9 cellular contexts compared by ENCODE assay signal in the genomic region with DNA sequence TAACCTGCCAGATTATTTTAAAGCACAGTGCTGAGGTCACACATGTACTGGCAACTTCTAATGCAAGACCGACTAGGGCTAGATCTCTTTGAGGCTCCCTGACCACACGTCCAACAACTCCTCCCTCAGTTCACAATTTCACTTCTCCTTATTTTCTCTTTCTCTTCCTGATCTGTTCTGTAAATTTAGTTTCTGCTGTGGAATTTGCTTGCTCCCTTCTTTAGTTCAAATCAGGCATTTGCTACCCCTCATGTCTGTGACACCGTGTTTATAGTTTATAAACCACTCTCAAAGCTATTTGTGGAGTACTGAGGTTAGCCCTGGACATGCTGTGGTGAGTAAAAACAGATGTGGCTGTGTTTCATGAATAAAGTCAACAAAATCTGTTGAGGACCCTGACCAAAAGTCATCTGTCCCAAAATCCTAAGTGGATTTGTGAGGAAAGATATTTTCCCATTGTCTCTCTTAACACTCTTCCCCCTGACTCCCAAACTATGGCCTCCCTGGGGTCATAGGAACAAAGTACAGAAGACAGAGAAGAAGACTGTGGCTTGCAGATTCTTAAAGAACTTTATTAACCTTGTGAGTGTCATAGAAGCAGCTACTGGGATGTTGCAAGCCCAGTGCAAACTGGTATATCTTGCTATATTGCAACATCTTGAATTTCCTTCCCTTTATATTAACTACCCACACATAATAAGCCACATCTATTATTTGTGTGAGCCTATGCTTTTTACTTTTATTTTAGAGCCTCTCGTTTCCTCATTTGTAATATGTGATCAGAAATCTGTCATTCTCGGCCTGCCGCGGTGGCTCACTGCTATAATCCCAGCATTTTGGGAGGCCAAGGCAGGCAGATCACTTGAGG. TPM values are rescaled to one million over a fixed set of nuclear protein-coding genes. Genes with fewer than 3 reads are reported as not detected.
DNase-seq lines count a peak whose midpoint lies in the region; ATAC-seq and TF ChIP-seq lines count a peak whose summit lies in the region.
"Had no signal": no experiment of that assay in that cellular context is flagged by ENCODE, and none has a peak within 500 bp of the region (broad histone marks: within the 10 kb centered on the region; RNA-seq: fewer than 3 reads in every experiment).

No MANE protein-coding gene starts in this region.

- no peak overlapping the region for H3K27ac Mint-ChIP-seq in neural progenitor cell

- no peak for TF ChIP-seq POLR2A in stomach (IDR thresholded peaks at IDR 0.05)

- intact Hi-C loops in stomach (cut with DNase I; ENCODE audit: low total_unique reads): no loop called here

- ATAC-seq in GM19351 (IDR thresholded peaks at IDR 0.05; ENCODE audit: unreplicated experiment) (peak; percentile 33), HG03521 (IDR thresholded peaks at IDR 0.05; ENCODE audit: unreplicated experiment) (peak; percentile 14), HG03175 (IDR thresholded peaks at IDR 0.05; ENCODE audit: unreplicated experiment) (no peak)

- H3K9me3 Mint-ChIP-seq in neural progenitor cell: no peaks in the 10 kb centered on the region

- H3K4me3 Mint-ChIP-seq in neural progenitor cell: no peak overlapping the region

- H3K27me3 ChIP-seq in esophagus (ENCODE audit: control insufficient read depth in 1 of 2, insufficient read depth in 2 of 2, low read length in 2 of 2) (no peaks in the 10 kb centered on the region), stomach (peaks cover 0 to 11% (median 5%) of the 10 kb centered on the region in 3 donors), neural progenitor cell (peaks cover 40% of the 10 kb centered on the region)

- DNase-seq in stomach (no peak), hepatic stellate cell (ENCODE audit: low spot score) (no peak), T1000 (lab: John Stamatoyannopoulos, UW) (no peak), neural progenitor cell (ENCODE audit: low spot score) (no peak)
- DNase-seq: NCI-H1417 had no signal

- peaks cover 13% of the 10 kb centered on the region for H3K79me2 ChIP-seq in neural progenitor cell (ENCODE audit: low read depth)

- H3K4me3 ChIP-seq in esophagus (ENCODE audit: low read depth in 1 of 2, low read length in 2 of 2) (no peak overlapping the region), stomach (no peak overlapping the region), neural progenitor cell (no peak overlapping the region)

- TF ChIP-seq CTCF in stomach (IDR thresholded peaks at IDR 0.05) (no peak), neural progenitor cell (IDR thresholded peaks at IDR 0.05) (no peak)

- H3K27ac ChIP-seq in esophagus (ENCODE audit: low read depth in 2 of 2, low read length in 1 of 2): peak overlapping the region; percentile 82 to 94
- peak overlapping the region in 4 of 5 donors; percentile 71 to 99 (median 80) for H3K27ac ChIP-seq in stomach
- no peak overlapping the region for H3K27ac ChIP-seq in neural progenitor cell

- H4K20me1 ChIP-seq in neural progenitor cell (ENCODE audit: low read depth): no peaks in the 10 kb centered on the region

- H3K4me1 ChIP-seq in esophagus (ENCODE audit: control insufficient read depth in 2 of 2, insufficient read depth in 2 of 2, low read length in 1 of 2): peaks cover 3 to 8% of the 10 kb centered on the region in 2 donors
- peaks cover 7 to 58% (median 28%) of the 10 kb centered on the region in 4 donors for H3K4me1 ChIP-seq in stomach
- peaks cover 12% of the 10 kb centered on the region for H3K4me1 ChIP-seq in neural progenitor cell

- H3K9me3 ChIP-seq in esophagus (ENCODE audit: control insufficient read depth in 2 of 2, insufficient read depth in 1 of 2, low read depth in 1 of 2, low read length in 1 of 2) (no peaks in the 10 kb centered on the region), stomach (no peaks in the 10 kb centered on the region), neural progenitor cell (ENCODE audit: low read depth) (no peaks in the 10 kb centered on the region)

- H3K36me3 ChIP-seq in esophagus (ENCODE audit: control insufficient read depth in 2 of 2, insufficient read depth in 2 of 2, low read length in 1 of 2) (peaks cover 0 to 1% of the 10 kb centered on the region in 2 donors), stomach (no peaks in the 10 kb centered on the region), neural progenitor cell (no peaks in the 10 kb centered on the region)

- no peak overlapping the region for H2AFZ ChIP-seq in neural progenitor cell (replicated peaks)

- no peak overlapping the region for H3K4me2 ChIP-seq in neural progenitor cell

- 49 to 55% methylated on average over 7 of the region's 7 CpGs for WGBS in esophagus, 2 donors
- 54 to 71% (median 62%) methylated on average over 7 of the region's 7 CpGs for WGBS in stomach, 5 donors

- no peaks in the 10 kb centered on the region for H3K36me3 Mint-ChIP-seq in neural progenitor cell

- no peaks in the 10 kb centered on the region for H3F3A ChIP-seq in neural progenitor cell (ENCODE audit: low read depth)

- peaks cover 12% of the 10 kb centered on the region for H3K27me3 Mint-ChIP-seq in neural progenitor cell (ENCODE audit: insufficient read depth, low read depth)

- peaks cover 15% of the 10 kb centered on the region for H3K4me1 Mint-ChIP-seq in neural progenitor cell

- no peak for TF ChIP-seq EP300 in stomach (IDR thresholded peaks at IDR 0.05)

- H3K9ac ChIP-seq in neural progenitor cell: no peak overlapping the region

RNA-seq across cellular contexts. Expression of gene NAGK, which starts 3.5 kb away (rescaled TPM):
- polyA plus RNA-seq in esophagus: 100 to 1,000 TPM; 356 to 374 TPM
- 100 to 1,000 TPM in 1 of 5 donors, 10 to 100 TPM in 4; 25.9 to 112 (median 62.4) TPM for total RNA-seq in stomach
- polyA plus RNA-seq in stomach: 100 to 1,000 TPM in 2 of 3 donors, 10 to 100 TPM in 1; 93.8 to 124 (median 117) TPM
- 18.4 and 43.5 TPM in 2 replicates for total RNA-seq in neural progenitor cell (ENCODE audit: low replicate concordance)
